ENCODE assay signal across 13 cellular contexts in genomic region chr1:9643351-9644256, GRCh38. TPM values are rescaled to one million over a fixed set of nuclear protein-coding genes. Genes with fewer than 3 reads are reported as not detected.
DNase-seq lines count a peak whose midpoint lies in the region; ATAC-seq and TF ChIP-seq lines count a peak whose summit lies in the region.
"Had no signal": no experiment of that assay in that cellular context is flagged by ENCODE, and none has a peak within 500 bp of the region (broad histone marks: within the 10 kb centered on the region; RNA-seq: fewer than 3 reads in every experiment).

No MANE protein-coding gene starts in this region.

- peak overlapping the region; percentile 82 to 94 (median 90) for H3K27ac Mint-ChIP-seq in CD14-positive monocyte
- H3K27ac Mint-ChIP-seq: progenitor cell of endocrine pancreas had no signal

- H3K9me3 Mint-ChIP-seq in CD14-positive monocyte, result no peaks in the 10 kb centered on the region
- no peaks in the 10 kb centered on the region for H3K9me3 Mint-ChIP-seq in activated T-cell treated with anti-CD3 and anti-CD28 coated beads, Interleukin-2, amount 50 U/mL, for 4 hours

- POLR2A ChIA-PET in HEK293 (lab: Yijun Ruan, JAX), result no interaction called here

- DNase-seq in CD14-positive monocyte (ENCODE audit: low spot score) (no peak), mucosa of descending colon (no peak), middle frontal gyrus (ENCODE audit: extremely low spot score, low spot score) (no peak), DMS153 (lab: John Stamatoyannopoulos, UW) (no peak), activated gamma-delta T cell treated with Interleukin-2 at 50 U/mL for 16 hours (no peak)
- DNase-seq in activated T-cell treated with anti-CD3 and anti-CD28 coated beads, Interleukin-2, amount 50 U/mL, for 4 hours, result no peak
- DNase-seq: mesendoderm, MM.1S had no signal

- intact Hi-C loops in CD14-positive monocyte (cut with micrococcal nuclease) (loop anchor here in 1 of 2 donors (2.0 kb wide), 1 partner anchor 15 kb away; no protein-coding TSS in a partner anchor), mucosa of descending colon (cut with DNase I, micrococcal nuclease) (no loop called here)

- peak; percentile 34 to 64 for ATAC-seq in activated T-cell treated with anti-CD3 and anti-CD28 coated beads, Interleukin-2, amount 50 U/mL, for 4 hours
- ATAC-seq in mucosa of descending colon, result peak; percentile 15
- no peak for ATAC-seq in GM19023 (IDR thresholded peaks at IDR 0.05; ENCODE audit: unreplicated experiment)

- peak overlapping the region; percentile 64 to 85 for H3K4me3 Mint-ChIP-seq in CD14-positive monocyte
- peak overlapping the region; percentile 39 for H3K4me3 Mint-ChIP-seq in activated T-cell treated with anti-CD3 and anti-CD28 coated beads, Interleukin-2, amount 50 U/mL, for 4 hours

- CTCF ChIA-PET in HEK293 (lab: Yijun Ruan, JAX), result interaction anchor here (1.9 kb wide), 1 partner anchor 17 kb away, joined by 9 read pairs; no protein-coding TSS in a partner anchor

- H3K4me1 ChIP-seq in HEK293 (ENCODE audit: control insufficient read depth, insufficient read depth, low read length), result no peaks in the 10 kb centered on the region
- H3K4me1 ChIP-seq in mucosa of descending colon (ENCODE audit: low read depth), result no peaks in the 10 kb centered on the region

- no peaks in the 10 kb centered on the region for H3K9me3 ChIP-seq in HEK293 (ENCODE audit: control insufficient read depth, insufficient read depth, low read depth, low read length)
- no peaks in the 10 kb centered on the region for H3K9me3 ChIP-seq in mucosa of descending colon

- TF ChIP-seq CTCF in CD14-positive monocyte (IDR thresholded peaks at IDR 0.05), result no peak
- no peak for TF ChIP-seq CTCF in HEK293 (tag by site-specific recombination; IDR thresholded peaks at IDR 0.05)
- TF ChIP-seq CTCF in mucosa of descending colon (IDR thresholded peaks at IDR 0.05), result no peak

- H3K36me3 ChIP-seq in HEK293 (ENCODE audit: control insufficient read depth in 2 of 2, insufficient read depth in 1 of 2, low read length in 2 of 2) (no peaks in the 10 kb centered on the region), mucosa of descending colon (ENCODE audit: low read depth) (no peaks in the 10 kb centered on the region)

- peaks cover 3 to 5% of the 10 kb centered on the region in 2 donors for H3K36me3 Mint-ChIP-seq in CD14-positive monocyte
- H3K36me3 Mint-ChIP-seq in activated T-cell treated with anti-CD3 and anti-CD28 coated beads, Interleukin-2, amount 50 U/mL, for 4 hours (ENCODE audit: insufficient read depth), result peaks cover 6% of the 10 kb centered on the region

- H3K27ac ChIP-seq in HEK293 (ENCODE audit: extremely low read depth, low read depth, low read length), result no peak overlapping the region
- H3K27ac ChIP-seq: C4-2B, VCaP had no signal

- no peaks in the 10 kb centered on the region for H3K27me3 Mint-ChIP-seq in CD14-positive monocyte (ENCODE audit: low read depth in 3 of 3)
- H3K27me3 Mint-ChIP-seq in activated T-cell treated with anti-CD3 and anti-CD28 coated beads, Interleukin-2, amount 50 U/mL, for 4 hours (ENCODE audit: low read depth), result no peaks in the 10 kb centered on the region

- H3K4me3 ChIP-seq in HEK293 (ENCODE audit: low read depth, low read length), result no peak overlapping the region
- no peak overlapping the region for H3K4me3 ChIP-seq in mucosa of descending colon

- H3K4me1 Mint-ChIP-seq in CD14-positive monocyte, result peaks cover 71% of the 10 kb centered on the region
- peaks cover 65% of the 10 kb centered on the region for H3K4me1 Mint-ChIP-seq in activated T-cell treated with anti-CD3 and anti-CD28 coated beads, Interleukin-2, amount 50 U/mL, for 4 hours (ENCODE audit: low read depth)

TF ChIP-seq in HEK293, 187 proteins besides CTCF, POLR2A, EP300 and RAD21:
- TF ChIP-seq EGR2 (tag by site-specific recombination; IDR thresholded peaks at IDR 0.05; ENCODE audit: low read depth) (peak; percentile 58; the same call in 1 of the 2 replicates), WT1 (tag by site-specific recombination; IDR thresholded peaks at IDR 0.05) (no peak), ZFHX2 (tag by site-specific recombination; conservative IDR thresholded peaks at IDR 0.05) (peak; percentile 64; the same call in 1 of the 2 replicates)

RNA-seq across cellular contexts. Expression of gene PIK3CD, which starts 7.9 kb away (rescaled TPM):
- 10 to 100 TPM; 33.2 to 52.2 TPM for polyA plus RNA-seq in CD14-positive monocyte
- total RNA-seq in activated T-cell treated with anti-CD3 and anti-CD28 coated beads, Interleukin-2, amount 50 U/mL, for 4 hours, result 100 to 1,000 TPM in 1 of 3 donors, 10 to 100 TPM in 2; 97.6 to 123 (median 99.2) TPM
- 10 to 100 TPM in 1 of 3 donors, 1 to 10 TPM in 2; 4.6 to 11.7 (median 4.8) TPM for total RNA-seq in mucosa of descending colon

RNA-seq across cellular contexts. Expression of gene TMEM201, which starts 54.9 kb away (rescaled TPM):
- under 1 TPM; 0.37 TPM for polyA plus RNA-seq in CD14-positive monocyte
- total RNA-seq in activated T-cell treated with anti-CD3 and anti-CD28 coated beads, Interleukin-2, amount 50 U/mL, for 4 hours, result 10 to 100 TPM; 37.0 to 44.6 (median 38.8) TPM
- 10 to 100 TPM in 1 of 3 donors, 1 to 10 TPM in 2; 8.1 to 12.1 (median 8.4) TPM for total RNA-seq in mucosa of descending colon

Comparison
In these comparisons a context has a peak if more than half of its experiments do, and no peak if none do; other contexts are left out.
1. RNA of gene PIK3CD, which starts 7.9 kb away (total RNA-seq): 97.6 to 123 TPM in activated T-cell treated with anti-CD3 and anti-CD28 coated beads, Interleukin-2, amount 50 U/mL, for 4 hours; 4.6 to 11.7 TPM in mucosa of descending colon; every median in the first group is over 4 times any median in the second.